ENCODE assay signal across 19 cellular contexts in the genomic region with DNA sequence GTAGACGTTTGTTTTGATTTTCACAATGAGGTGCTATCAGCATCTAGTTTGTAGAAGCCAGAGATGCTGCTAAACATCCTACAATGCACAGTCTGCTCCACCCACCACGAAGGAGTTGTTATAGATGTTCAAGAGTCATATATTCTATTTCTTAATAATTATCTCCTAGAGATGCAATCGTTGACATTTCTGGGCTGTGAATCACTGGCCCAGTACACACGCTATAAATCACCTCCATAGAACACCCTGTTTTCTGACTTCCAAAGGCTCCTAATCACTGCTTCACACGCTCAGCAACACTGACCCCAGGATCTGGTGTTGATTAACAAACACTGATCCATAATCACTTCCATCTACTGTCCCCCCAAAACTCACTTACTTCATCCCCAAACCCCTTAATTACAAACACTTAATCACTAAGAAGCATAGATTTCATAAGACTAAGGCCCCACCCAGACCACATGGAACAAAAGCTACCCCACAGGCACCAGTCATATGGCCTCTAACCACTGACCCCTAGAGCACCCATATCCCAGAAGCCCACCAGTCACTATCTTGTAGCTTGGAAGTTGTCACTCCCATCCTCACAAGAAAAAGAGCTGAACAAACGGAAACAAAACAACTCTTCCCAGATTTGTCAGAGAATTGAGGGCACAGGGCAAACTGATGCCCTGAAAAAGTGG. TPM values are rescaled to one million over a fixed set of nuclear protein-coding genes. Genes with fewer than 3 reads are reported as not detected.
DNase-seq lines count a peak whose midpoint lies in the region; ATAC-seq, FAIRE-seq and TF ChIP-seq lines count a peak whose summit lies in the region.
"Had no signal": no experiment of that assay in that cellular context is flagged by ENCODE, and none has a peak within 500 bp of the region (broad histone marks: within the 10 kb centered on the region; RNA-seq: fewer than 3 reads in every experiment).

No MANE protein-coding gene starts in this region.

- H3K4me1 ChIP-seq in hepatocyte (ENCODE audit: insufficient read depth), result no peaks in the 10 kb centered on the region
- peaks cover 3% of the 10 kb centered on the region for H3K4me1 ChIP-seq in smooth muscle cell (ENCODE audit: low read depth)
- H3K4me1 ChIP-seq in kidney (ENCODE audit: control insufficient read depth in 1 of 2, insufficient read depth in 1 of 2, low read depth in 1 of 2, low read length in 2 of 2), result no peaks in the 10 kb centered on the region
- H3K4me1 ChIP-seq: tibial artery had no signal

- no peaks in the 10 kb centered on the region for H3K9me3 ChIP-seq in hepatocyte (ENCODE audit: low read depth)
- H3K9me3 ChIP-seq in smooth muscle cell (replicated peaks; ENCODE audit: low read depth), result no peaks in the 10 kb centered on the region
- H3K9me3 ChIP-seq in kidney (ENCODE audit: control insufficient read depth in 1 of 2, low read length in 2 of 2), result no peaks in the 10 kb centered on the region
- H3K9me3 ChIP-seq: tibial artery had no signal

- no peaks in the 10 kb centered on the region for H4K20me1 ChIP-seq in hepatocyte (ENCODE audit: insufficient read depth, poor library complexity, severe bottlenecking)
- H4K20me1 ChIP-seq in smooth muscle cell (ENCODE audit: low read depth), result no peaks in the 10 kb centered on the region

- H3K4me1 Mint-ChIP-seq in T-helper 1 cell treated with Interleukin-12 subunit alpha and Interleukin-12 subunit beta and Interleukin-4 antibody, amounts not matched to agents 30 μg/mL and 1 μg/mL, for 36 hours (ENCODE audit: low read depth), result peaks cover 9% of the 10 kb centered on the region
- H3K4me1 Mint-ChIP-seq in activated naive CD8-positive, alpha-beta T cell treated with anti-CD3 and anti-CD28 coated beads, Interleukin-2, amount 50 U/mL, for 24 hours, result peaks cover 9% of the 10 kb centered on the region

- H3K4me2 ChIP-seq in hepatocyte (no peak overlapping the region), smooth muscle cell (no peak overlapping the region)

- no peaks in the 10 kb centered on the region for H3K9me2 ChIP-seq in hepatocyte (replicated peaks; ENCODE audit: insufficient read depth)

- no peak overlapping the region for H3K27ac Mint-ChIP-seq in T-helper 1 cell treated with Interleukin-12 subunit alpha and Interleukin-12 subunit beta and Interleukin-4 antibody, amounts not matched to agents 30 μg/mL and 1 μg/mL, for 36 hours
- no peak overlapping the region for H3K27ac Mint-ChIP-seq in activated naive CD8-positive, alpha-beta T cell treated with anti-CD3 and anti-CD28 coated beads, Interleukin-2, amount 50 U/mL, for 24 hours
- H3K27ac Mint-ChIP-seq: activated naive CD4-positive, alpha-beta T cell treated with anti-CD3 and anti-CD28 coated beads, Interleukin-2, amount 10 ng/mL, durations not matched to agents 7 days and 5 days had no signal

- no peaks in the 10 kb centered on the region for H3F3A ChIP-seq in smooth muscle cell (ENCODE audit: low read depth)

- no peak for FAIRE-seq in kidney (lab: Jason Lieb, UNC)
- FAIRE-seq: GM12878 had no signal

- H3K9me3 Mint-ChIP-seq in T-helper 1 cell treated with Interleukin-12 subunit alpha and Interleukin-12 subunit beta and Interleukin-4 antibody, amounts not matched to agents 30 μg/mL and 1 μg/mL, for 36 hours, result no peaks in the 10 kb centered on the region
- H3K9me3 Mint-ChIP-seq in activated naive CD8-positive, alpha-beta T cell treated with anti-CD3 and anti-CD28 coated beads, Interleukin-2, amount 50 U/mL, for 24 hours, result no peaks in the 10 kb centered on the region
- H3K9me3 Mint-ChIP-seq: activated naive CD4-positive, alpha-beta T cell treated with anti-CD3 and anti-CD28 coated beads, Interleukin-2, amount 10 ng/mL, durations not matched to agents 7 days and 5 days had no signal

- H2AFZ ChIP-seq in hepatocyte, result no peak overlapping the region
- no peak overlapping the region for H2AFZ ChIP-seq in smooth muscle cell (ENCODE audit: low read depth)

- no peak for DNase-seq in T-helper 1 cell
- DNase-seq in activated naive CD8-positive, alpha-beta T cell treated with anti-CD3 and anti-CD28 coated beads, Interleukin-2, amount 50 U/mL, for 24 hours, result no peak
- peak; percentile 16 for DNase-seq in hepatocyte (ENCODE audit: low spot score)
- DNase-seq in smooth muscle cell (lab: John Stamatoyannopoulos, UW; ENCODE audit: unreplicated experiment), result no peak
- DNase-seq in kidney, result no peak
- no peak for DNase-seq in HuH-7.5 (ENCODE audit: low spot score)
- no peak for DNase-seq in middle frontal gyrus (ENCODE audit: extremely low spot score, low spot score)
- DNase-seq: activated naive CD4-positive, alpha-beta T cell treated with anti-CD3 and anti-CD28 coated beads, Interleukin-2, amount 10 ng/mL, durations not matched to agents 7 days and 5 days; dorsolateral prefrontal cortex; GOT3; Kasumi-1; NCI-H187 treated with DMSO at 0.1 percent for 48 hours; NCI-H748 treated with DMSO at 0.1 percent for 48 hours; nucleus accumbens; SHP77; tibial artery had no signal

- ATAC-seq in activated naive CD8-positive, alpha-beta T cell treated with anti-CD3 and anti-CD28 coated beads, Interleukin-2, amount 50 U/mL, for 24 hours, result no peak
- ATAC-seq: GM12878 had no signal

- TF ChIP-seq CTCF in hepatocyte (IDR thresholded peaks at IDR 0.05; ENCODE audit: poor library complexity), result no peak
- TF ChIP-seq CTCF in smooth muscle cell (IDR thresholded peaks at IDR 0.05; ENCODE audit: borderline replicate concordance, insufficient read depth, poor library complexity, severe bottlenecking), result no peak
- TF ChIP-seq CTCF in kidney (IDR thresholded peaks at IDR 0.05; ENCODE audit: borderline replicate concordance, extremely low read depth, insufficient read depth), result no peak

- H3K36me3 ChIP-seq in hepatocyte (replicated peaks; ENCODE audit: insufficient read depth, low read depth) (no peaks in the 10 kb centered on the region), smooth muscle cell (ENCODE audit: low read depth) (no peaks in the 10 kb centered on the region), kidney (ENCODE audit: control insufficient read depth in 1 of 2, insufficient read depth in 2 of 2, low read length in 2 of 2) (no peaks in the 10 kb centered on the region)
- H3K36me3 ChIP-seq: tibial artery had no signal

- H3K27me3 ChIP-seq in hepatocyte (no peaks in the 10 kb centered on the region), smooth muscle cell (ENCODE audit: low read depth) (no peaks in the 10 kb centered on the region)
- H3K27me3 ChIP-seq: tibial artery had no signal

- peaks cover 13% of the 10 kb centered on the region for H3K27me3 Mint-ChIP-seq in T-helper 1 cell treated with Interleukin-12 subunit alpha and Interleukin-12 subunit beta and Interleukin-4 antibody, amounts not matched to agents 30 μg/mL and 1 μg/mL, for 36 hours (ENCODE audit: low read depth)
- H3K27me3 Mint-ChIP-seq in activated naive CD8-positive, alpha-beta T cell treated with anti-CD3 and anti-CD28 coated beads, Interleukin-2, amount 50 U/mL, for 24 hours, result no peaks in the 10 kb centered on the region

- peak overlapping the region; percentile 6 for H3K4me3 Mint-ChIP-seq in T-helper 1 cell treated with Interleukin-12 subunit alpha and Interleukin-12 subunit beta and Interleukin-4 antibody, amounts not matched to agents 30 μg/mL and 1 μg/mL, for 36 hours
- peak overlapping the region; percentile 10 for H3K4me3 Mint-ChIP-seq in activated naive CD8-positive, alpha-beta T cell treated with anti-CD3 and anti-CD28 coated beads, Interleukin-2, amount 50 U/mL, for 24 hours

- no peaks in the 10 kb centered on the region for H3K79me2 ChIP-seq in hepatocyte
- H3K79me2 ChIP-seq in smooth muscle cell (ENCODE audit: low read depth), result no peaks in the 10 kb centered on the region

- WGBS in hepatocyte (ENCODE audit: low lambda C conversion rate, missing lambda C conversion rate), result 61% methylated on average over 6 of the region's 6 CpGs
- WGBS in smooth muscle cell (ENCODE audit: low lambda C conversion rate), result 55% methylated on average over 6 of the region's 6 CpGs

- intact Hi-C loops in kidney (cut with DNase I), result no loop called here

- no peak overlapping the region for H3K9ac ChIP-seq in smooth muscle cell (ENCODE audit: low read depth)
- no peak overlapping the region for H3K9ac ChIP-seq in kidney (ENCODE audit: low read length in 2 of 2)

- no peak overlapping the region for H3K4me3 ChIP-seq in hepatocyte
- no peak overlapping the region for H3K4me3 ChIP-seq in smooth muscle cell
- H3K4me3 ChIP-seq in kidney (ENCODE audit: low read length in 2 of 2), result no peak overlapping the region
- H3K4me3 ChIP-seq: tibial artery had no signal

- H3K27ac ChIP-seq in hepatocyte (peak overlapping the region; percentile 16), smooth muscle cell (ENCODE audit: low read depth) (peak overlapping the region; percentile 52), kidney (ENCODE audit: low read depth in 2 of 2, low read length in 2 of 2) (no peak overlapping the region)
- H3K27ac ChIP-seq: 22Rv1, tibial artery had no signal

- no peaks in the 10 kb centered on the region for H3K36me3 Mint-ChIP-seq in T-helper 1 cell treated with Interleukin-12 subunit alpha and Interleukin-12 subunit beta and Interleukin-4 antibody, amounts not matched to agents 30 μg/mL and 1 μg/mL, for 36 hours (ENCODE audit: low read depth)
- no peaks in the 10 kb centered on the region for H3K36me3 Mint-ChIP-seq in activated naive CD8-positive, alpha-beta T cell treated with anti-CD3 and anti-CD28 coated beads, Interleukin-2, amount 50 U/mL, for 24 hours (ENCODE audit: low read depth)
- H3K36me3 Mint-ChIP-seq: activated naive CD4-positive, alpha-beta T cell treated with anti-CD3 and anti-CD28 coated beads, Interleukin-2, amount 10 ng/mL, durations not matched to agents 7 days and 5 days had no signal

RNA-seq across cellular contexts. Expression of a gene that starts 31.7 kb away (rescaled TPM):
- 4.3 and 5.3 TPM in 2 replicates for total RNA-seq in hepatocyte
- polyA plus RNA-seq in hepatocyte, result 2.1 and 2.2 TPM in 2 replicates
- total RNA-seq in smooth muscle cell, result 4.6 and 6.7 TPM in 2 replicates
- 2.7 and 4.6 TPM in 2 replicates for polyA plus RNA-seq in smooth muscle cell
- 12.7 TPM for total RNA-seq in kidney
- 2.5 TPM for polyA plus RNA-seq in kidney (ENCODE audit: insufficient read depth, low read depth, low replicate concordance)

RNA-seq across cellular contexts. Expression of a gene that starts 46.3 kb away (rescaled TPM):
- total RNA-seq in hepatocyte (29.8 and 44.0 TPM in 2 replicates), smooth muscle cell (29.5 and 33.1 TPM in 2 replicates), kidney (79.4 TPM)
- polyA plus RNA-seq in hepatocyte (86.7 and 89.6 TPM in 2 replicates), smooth muscle cell (63.1 and 72.8 TPM in 2 replicates), kidney (ENCODE audit: insufficient read depth, low read depth, low replicate concordance) (105 TPM)

Comparison
In these comparisons a context has a peak if more than half of its experiments do, and no peak if none do; other contexts are left out.
1. H3K27ac ChIP-seq: peak in hepatocyte (single experiment) and smooth muscle cell (single experiment); none in kidney (0 of 2).